Comparison of ENCODE assay signal across 1 cellular context in genomic region chr7:139231513-139232376, GRCh38.
TF ChIP-seq lines count a peak whose summit lies in the region.

No MANE protein-coding gene starts in this region.

TF ChIP-seq in H1, 55 proteins besides CTCF, POLR2A, EP300 and RAD21:
- TF ChIP-seq ZNF274 (IDR thresholded peaks at IDR 0.05; ENCODE audit: borderline replicate concordance, extremely low read depth, low read length) (no peak), KDM4A (IDR thresholded peaks at IDR 0.05; ENCODE audit: low read depth, low read length, severe bottlenecking) (peak; percentile 30), SAP30 (IDR thresholded peaks at IDR 0.05; ENCODE audit: insufficient read depth, insufficient replicate concordance, low read length) (peak; percentile 41), CTBP2 (IDR thresholded peaks at IDR 0.05; ENCODE audit: borderline replicate concordance, insufficient read depth, insufficient read length, low read length) (peak; percentile 10), SIN3A (conservative IDR thresholded peaks at IDR 0.05 in 1 of 2, IDR thresholded peaks at IDR 0.05 in 1 of 2; ENCODE audit: low read depth in 1 of 2, low read length in 2 of 2) (peak in 1 of 2 experiments; percentile 67; a peak in 1 of 4 replicates), ASH2L (IDR thresholded peaks at IDR 0.05; ENCODE audit: low read length) (peak; percentile 26), HDAC2 (IDR thresholded peaks at IDR 0.05; ENCODE audit: borderline replicate concordance in 1 of 2, low read depth in 2 of 2, low read length in 2 of 2) (no peak), BRCA1 (IDR thresholded peaks at IDR 0.05; ENCODE audit: low read depth, low read length) (no peak), SIRT6 (IDR thresholded peaks at IDR 0.05; ENCODE audit: low read length) (no peak)
TF ChIP-seq in H1: peak in this region for 5.
